Comparison of ENCODE assay signal across 32 cellular contexts in genomic region chr10:112294169-112294568, GRCh38. TPM values are rescaled to one million over a fixed set of nuclear protein-coding genes. Genes with fewer than 3 reads are reported as not detected.
"Had no signal": no experiment of that assay in that cellular context is flagged by ENCODE, and none has a peak within 500 bp of the region (broad histone marks: within the 10 kb centered on the region; RNA-seq: fewer than 3 reads in every experiment).

No MANE protein-coding gene starts in this region.

- FAIRE-seq: colon, endothelial cell of umbilical vein, islet of Langerhans, keratinocyte had no signal

- H3K27me3 ChIP-seq: esophagus squamous epithelium, gastrocnemius medialis, heart right ventricle, left lung had no signal

- H3K4me1 ChIP-seq: lower lobe of right lung had no signal

- ATAC-seq: gastrocnemius medialis, heart right ventricle, left cardiac atrium, left lung, left ventricle myocardium superior, lower lobe of right lung, mucosa of descending colon had no signal

- H3K36me3 ChIP-seq: esophagus squamous epithelium, gastrocnemius medialis, heart right ventricle, left lung, lower lobe of right lung had no signal

- H3K9me3 ChIP-seq: esophagus squamous epithelium, gastrocnemius medialis, heart right ventricle, left lung, lower lobe of right lung, mucosa of descending colon had no signal

- DNase-seq: dermis blood vessel endothelial cell; dorsolateral prefrontal cortex; effector CD4-positive, alpha-beta T cell; effector memory CD4-positive, alpha-beta T cell; esophagus squamous epithelium; foreskin fibroblast; foreskin melanocyte; gastrocnemius medialis; glutamatergic neuron; head of caudate nucleus; heart right ventricle; hippocampal formation; left cardiac atrium; left lung; left ventricle myocardium superior; lower lobe of right lung; mesenchymal stem cell; mucosa of descending colon; naive B cell had no signal

- H3K27ac ChIP-seq: coronary artery, dorsolateral prefrontal cortex, esophagus squamous epithelium, gastrocnemius medialis, heart right ventricle, left lung, lower lobe of right lung had no signal

- H3K4me3 ChIP-seq: coronary artery, dorsolateral prefrontal cortex, esophagus squamous epithelium, gastrocnemius medialis, heart right ventricle, left lung, lower lobe of right lung, mucosa of descending colon had no signal

RNA-seq across cellular contexts. Expression of gene TECTB, which starts 11.0 kb away (rescaled TPM):
- total RNA-seq: dermis blood vessel endothelial cell, endothelial cell of umbilical vein, epithelial cell of proximal tubule, esophagus squamous epithelium, gastrocnemius medialis, glomerular endothelial cell, heart right ventricle, kidney epithelial cell, left cardiac atrium, left lung, left ventricle myocardium superior, lower leg skin, lower lobe of right lung, lung microvascular endothelial cell, mesenteric fat pad, mesothelial cell of epicardium, mucosa of descending colon had no signal
- polyA plus RNA-seq: endothelial cell of umbilical vein, esophagus, heart right ventricle, keratinocyte had no signal
